In genomic region chr22:22877523-22878210, GRCh38 we compare ENCODE assay signal across 9 cellular contexts. TPM values are rescaled to one million over a fixed set of nuclear protein-coding genes. Genes with fewer than 3 reads are reported as not detected.
DNase-seq lines count a peak whose midpoint lies in the region; ATAC-seq lines count a peak whose summit lies in the region.
"Had no signal": no experiment of that assay in that cellular context is flagged by ENCODE, and none has a peak within 500 bp of the region (broad histone marks: within the 10 kb centered on the region; RNA-seq: fewer than 3 reads in every experiment).

No MANE protein-coding gene starts in this region.

- H3K27me3 ChIP-seq in effector memory CD4-positive, alpha-beta T cell (replicated peaks; ENCODE audit: control insufficient read depth, insufficient read depth, low read length, poor library complexity, severe bottlenecking): no peaks in the 10 kb centered on the region

- peaks cover 6% of the 10 kb centered on the region for H3K4me1 Mint-ChIP-seq in stimulated activated effector memory CD8-positive, alpha-beta T cell treated with anti-CD3 and anti-CD28 coated beads, Interleukin-12 subunit alpha, Interleukin-12 subunit beta, amount 100 ng/mL, for 72 hours

- peaks cover 5% of the 10 kb centered on the region for H3K9me3 ChIP-seq in effector memory CD4-positive, alpha-beta T cell (ENCODE audit: control insufficient read depth, low read length)

- peak; percentile 65 to 69 for DNase-seq in NCI-H524 (lab: John Stamatoyannopoulos, UW)
- DNase-seq in NCI-H524 treated with DMSO at 0.1 percent for 48 hours (lab: John Stamatoyannopoulos, UW): no peak
- peak; percentile 51 for DNase-seq in NCI-H2171 (lab: John Stamatoyannopoulos, UW)
- peak; percentile 78 to 83 for DNase-seq in activated CD4-positive, alpha-beta T cell treated with anti-CD3 and anti-CD28 coated beads, Interleukin-2, amount 50 U/mL, for 48 hours
- DNase-seq in effector memory CD4-positive, alpha-beta T cell: peak; percentile 49 to 74 (median 65)
- DNase-seq in mucosa of gallbladder (ENCODE audit: low spot score): peak; percentile 67
- DNase-seq in stimulated activated effector memory CD8-positive, alpha-beta T cell treated with anti-CD3 and anti-CD28 coated beads, Interleukin-12 subunit alpha, Interleukin-12 subunit beta, amount 100 ng/mL, for 72 hours (ENCODE audit: low spot score in 2 of 2): peak; percentile 68 to 79

- no peak overlapping the region for H3K27ac ChIP-seq in effector memory CD4-positive, alpha-beta T cell (ENCODE audit: insufficient read depth, low read length, poor library complexity, severe bottlenecking)
- H3K27ac ChIP-seq: epithelial cell of prostate had no signal

- no peaks in the 10 kb centered on the region for H3K4me1 ChIP-seq in effector memory CD4-positive, alpha-beta T cell (ENCODE audit: control insufficient read depth, insufficient read depth, low read length, poor library complexity, severe bottlenecking)

- H3K36me3 Mint-ChIP-seq in stimulated activated effector memory CD8-positive, alpha-beta T cell treated with anti-CD3 and anti-CD28 coated beads, Interleukin-12 subunit alpha, Interleukin-12 subunit beta, amount 100 ng/mL, for 72 hours: no peaks in the 10 kb centered on the region

- peak; percentile 55 for ATAC-seq in stimulated activated effector memory CD8-positive, alpha-beta T cell treated with anti-CD3 and anti-CD28 coated beads, Interleukin-12 subunit alpha, Interleukin-12 subunit beta, amount 100 ng/mL, for 72 hours
- no peak for ATAC-seq in GM19397 (IDR thresholded peaks at IDR 0.05; ENCODE audit: unreplicated experiment)

- H3K9me3 Mint-ChIP-seq in stimulated activated effector memory CD8-positive, alpha-beta T cell treated with anti-CD3 and anti-CD28 coated beads, Interleukin-12 subunit alpha, Interleukin-12 subunit beta, amount 100 ng/mL, for 72 hours: peaks cover 3% of the 10 kb centered on the region

- H3K4me3 Mint-ChIP-seq in stimulated activated effector memory CD8-positive, alpha-beta T cell treated with anti-CD3 and anti-CD28 coated beads, Interleukin-12 subunit alpha, Interleukin-12 subunit beta, amount 100 ng/mL, for 72 hours: no peak overlapping the region

- no peak overlapping the region for H3K4me3 ChIP-seq in effector memory CD4-positive, alpha-beta T cell (ENCODE audit: insufficient read depth, low read depth, low read length, poor library complexity, severe bottlenecking)

- no peak overlapping the region for H3K27ac Mint-ChIP-seq in stimulated activated effector memory CD8-positive, alpha-beta T cell treated with anti-CD3 and anti-CD28 coated beads, Interleukin-12 subunit alpha, Interleukin-12 subunit beta, amount 100 ng/mL, for 72 hours

- no peaks in the 10 kb centered on the region for H3K36me3 ChIP-seq in effector memory CD4-positive, alpha-beta T cell (ENCODE audit: control insufficient read depth, insufficient read depth, low read length)

RNA-seq across cellular contexts. Expression of gene IGLL5, which starts 9.9 kb away (rescaled TPM):
- 1.5 TPM for total RNA-seq in mucosa of gallbladder
